In the genomic region with DNA sequence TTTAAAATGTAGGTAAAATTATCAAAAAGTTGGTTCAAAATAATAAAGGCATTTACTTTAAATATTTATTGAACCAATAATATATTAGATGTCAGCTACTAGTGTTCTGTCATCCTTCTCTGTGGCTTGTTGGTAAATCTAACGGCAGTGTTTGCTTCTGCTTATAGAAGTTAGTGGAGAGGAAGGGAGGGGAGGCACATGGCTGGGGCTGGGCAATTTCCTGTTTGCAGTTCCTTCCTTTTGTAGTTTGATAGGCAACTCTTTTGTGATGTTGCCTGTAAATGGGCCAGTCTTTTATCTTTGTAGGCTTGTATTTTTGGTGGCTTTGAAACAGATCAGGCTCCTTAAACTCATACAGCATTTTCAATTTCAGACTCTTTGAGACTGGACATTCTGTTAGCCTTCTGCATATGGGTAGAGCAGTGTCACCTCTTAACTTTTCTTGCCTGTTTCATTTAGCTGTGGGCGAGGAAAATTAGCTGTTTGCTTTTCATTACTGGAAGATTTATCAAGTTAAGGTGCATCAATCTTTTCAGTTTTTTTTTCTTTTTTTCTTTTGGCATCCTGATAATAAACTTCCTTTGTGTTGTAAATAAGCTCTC, we compare ENCODE assay signal across 9 cellular contexts. TPM values are rescaled to one million over a fixed set of nuclear protein-coding genes. Genes with fewer than 3 reads are reported as not detected.
DNase-seq lines count a peak whose midpoint lies in the region; ATAC-seq and TF ChIP-seq lines count a peak whose summit lies in the region.
"Had no signal": no experiment of that assay in that cellular context is flagged by ENCODE, and none has a peak within 500 bp of the region (broad histone marks: within the 10 kb centered on the region; RNA-seq: fewer than 3 reads in every experiment).

No MANE protein-coding gene starts in this region.

- peaks cover 85 to 94% (median 94%) of the 10 kb centered on the region in 3 donors for H3K4me1 Mint-ChIP-seq in CD8-positive, alpha-beta memory T cell
- peaks cover 59% of the 10 kb centered on the region for H3K4me1 Mint-ChIP-seq in activated naive CD8-positive, alpha-beta T cell treated with anti-CD3 and anti-CD28 coated beads, Interleukin-2, amount 10 ng/mL, durations not matched to agents 7 days and 5 days

- no peaks in the 10 kb centered on the region for H3K36me3 ChIP-seq in CD8-positive, alpha-beta memory T cell (ENCODE audit: insufficient read depth, low read length)
- no peaks in the 10 kb centered on the region for H3K36me3 ChIP-seq in RWPE2 (ENCODE audit: low read depth)
- peaks cover 22% of the 10 kb centered on the region for H3K36me3 ChIP-seq in mesodermal cell (ENCODE audit: control insufficient read depth, insufficient read depth, low read length)
- no peaks in the 10 kb centered on the region for H3K36me3 ChIP-seq in thymus (ENCODE audit: control insufficient read depth, insufficient read depth)

- no peaks in the 10 kb centered on the region for H3K27me3 ChIP-seq in CD8-positive, alpha-beta memory T cell (ENCODE audit: insufficient read depth, low read length, poor library complexity, severe bottlenecking)
- H3K27me3 ChIP-seq in RWPE2 (ENCODE audit: insufficient read depth, poor library complexity, severe bottlenecking) (no peaks in the 10 kb centered on the region), thymus (ENCODE audit: control insufficient read depth, insufficient read depth) (no peaks in the 10 kb centered on the region)
- H3K27me3 ChIP-seq: body of pancreas had no signal

- no peak for TF ChIP-seq CTCF in RWPE2 (IDR thresholded peaks at IDR 0.05; ENCODE audit: poor library complexity, severe bottlenecking)

- no peaks in the 10 kb centered on the region for H3K27me3 Mint-ChIP-seq in CD8-positive, alpha-beta memory T cell
- H3K27me3 Mint-ChIP-seq in activated naive CD8-positive, alpha-beta T cell treated with anti-CD3 and anti-CD28 coated beads, Interleukin-2, amount 10 ng/mL, durations not matched to agents 7 days and 5 days: no peaks in the 10 kb centered on the region

- ATAC-seq in RWPE2 (ENCODE audit: low read depth): peak; percentile 29; the same call in 1 of the 3 replicates
- ATAC-seq in activated naive CD8-positive, alpha-beta T cell treated with anti-CD3 and anti-CD28 coated beads, Interleukin-2, amount 10 ng/mL, durations not matched to agents 7 days and 5 days (ENCODE audit: low read depth): peak; percentile 90
- no peak for ATAC-seq in HG03460 (IDR thresholded peaks at IDR 0.05; ENCODE audit: unreplicated experiment)
- ATAC-seq: body of pancreas had no signal

- DNase-seq in CD8-positive, alpha-beta memory T cell: peak; percentile 39 to 82 (median 78)
- DNase-seq in HCEC 1CT (peak; percentile 8), RWPE2 (ENCODE audit: low spot score) (no peak), RKO (ENCODE audit: low spot score) (no peak)
- DNase-seq in activated naive CD8-positive, alpha-beta T cell treated with anti-CD3 and anti-CD28 coated beads, Interleukin-2, amount 10 ng/mL, durations not matched to agents 7 days and 5 days: no peak

- no peaks in the 10 kb centered on the region for H3K9me3 Mint-ChIP-seq in CD8-positive, alpha-beta memory T cell
- H3K9me3 Mint-ChIP-seq in activated naive CD8-positive, alpha-beta T cell treated with anti-CD3 and anti-CD28 coated beads, Interleukin-2, amount 10 ng/mL, durations not matched to agents 7 days and 5 days: peaks cover 2% of the 10 kb centered on the region

- peak overlapping the region; percentile 21 for H3K4me3 ChIP-seq in CD8-positive, alpha-beta memory T cell (ENCODE audit: low read length)
- H3K4me3 ChIP-seq in RWPE2 (ENCODE audit: severe bottlenecking) (no peak overlapping the region), mesodermal cell (ENCODE audit: extremely low read depth, insufficient read depth, low read length, poor library complexity, severe bottlenecking) (no peak overlapping the region), thymus (ENCODE audit: low read length) (no peak overlapping the region)
- H3K4me3 ChIP-seq: body of pancreas had no signal

- H3K4me3 Mint-ChIP-seq in CD8-positive, alpha-beta memory T cell: peak overlapping the region; percentile 67 to 86 (median 77)
- peak overlapping the region; percentile 59 for H3K4me3 Mint-ChIP-seq in activated naive CD8-positive, alpha-beta T cell treated with anti-CD3 and anti-CD28 coated beads, Interleukin-2, amount 10 ng/mL, durations not matched to agents 7 days and 5 days

- H3K27ac ChIP-seq in CD8-positive, alpha-beta memory T cell (ENCODE audit: low read depth, low read length): peak overlapping the region; percentile 13
- no peak overlapping the region for H3K27ac ChIP-seq in RWPE2 (ENCODE audit: poor library complexity, severe bottlenecking)
- peak overlapping the region; percentile 73 for H3K27ac ChIP-seq in mesodermal cell (ENCODE audit: low read depth, low read length, severe bottlenecking)
- H3K27ac ChIP-seq in thymus (ENCODE audit: low read depth): peak overlapping the region; percentile 85
- H3K27ac ChIP-seq: body of pancreas had no signal

- POLR2A ChIA-PET in CD8-positive, alpha-beta memory T cell (lab: Charles Lee): interaction anchor here (0.5 to 1.6 kb wide), 9 partner anchors 10 to 504 kb away, joined by 3 to 13 read pairs (median 3); a partner anchor contains a TSS
- POLR2A ChIA-PET in activated naive CD8-positive, alpha-beta T cell treated with anti-CD3 and anti-CD28 coated beads, Interleukin-2, amount 10 ng/mL, durations not matched to agents 7 days and 5 days (lab: Charles Lee): interaction anchor here (0.5 to 2.3 kb wide), 6 partner anchors 13 to 91 kb away, joined by 3 to 22 read pairs (median 4); a partner anchor contains a TSS

- H3K27ac Mint-ChIP-seq in CD8-positive, alpha-beta memory T cell: peak overlapping the region; percentile 77 to 98 (median 87)
- peak overlapping the region; percentile 91 for H3K27ac Mint-ChIP-seq in activated naive CD8-positive, alpha-beta T cell treated with anti-CD3 and anti-CD28 coated beads, Interleukin-2, amount 10 ng/mL, durations not matched to agents 7 days and 5 days

- 27% methylated on average over 1 of the region's 2 CpGs; no CpG with 5 or more reads in 1 of the 2 experiments for WGBS in mesodermal cell (ENCODE audit: insufficient coverage in 2 of 2), 2 experiments
- WGBS in thymus: 43% methylated on average over 2 of the region's 2 CpGs

- H3K36me3 Mint-ChIP-seq in CD8-positive, alpha-beta memory T cell: peaks cover 17 to 54% (median 28%) of the 10 kb centered on the region in 3 donors
- peaks cover 29% of the 10 kb centered on the region for H3K36me3 Mint-ChIP-seq in activated naive CD8-positive, alpha-beta T cell treated with anti-CD3 and anti-CD28 coated beads, Interleukin-2, amount 10 ng/mL, durations not matched to agents 7 days and 5 days

- CTCF ChIA-PET in CD8-positive, alpha-beta memory T cell (lab: Charles Lee): interaction anchor here (0.6 to 1.6 kb wide), 5 partner anchors 9 to 440 kb away, joined by 3 to 7 read pairs (median 3); no protein-coding TSS in a partner anchor

- H3K4me1 ChIP-seq in CD8-positive, alpha-beta memory T cell (ENCODE audit: insufficient read depth, low read length): peaks cover 98% of the 10 kb centered on the region
- H3K4me1 ChIP-seq in RWPE2 (ENCODE audit: insufficient read depth, poor library complexity, severe bottlenecking) (no peaks in the 10 kb centered on the region), mesodermal cell (ENCODE audit: control insufficient read depth, insufficient read depth, low read length, poor library complexity, severe bottlenecking) (peaks cover 11% of the 10 kb centered on the region), thymus (ENCODE audit: control insufficient read depth, insufficient read depth, low read length) (peaks cover 4% of the 10 kb centered on the region)
- H3K4me1 ChIP-seq: body of pancreas had no signal

- H3K9me3 ChIP-seq in CD8-positive, alpha-beta memory T cell (ENCODE audit: low read length): no peaks in the 10 kb centered on the region
- H3K9me3 ChIP-seq in RWPE2 (ENCODE audit: severe bottlenecking) (no peaks in the 10 kb centered on the region), mesodermal cell (ENCODE audit: control insufficient read depth, low read length) (no peaks in the 10 kb centered on the region), thymus (ENCODE audit: control insufficient read depth) (no peaks in the 10 kb centered on the region)
- H3K9me3 ChIP-seq: body of pancreas had no signal

RNA-seq across cellular contexts. Expression of a gene that starts 48.1 kb away (rescaled TPM):
- 10 to 100 TPM; 25.4 to 27.9 TPM for total RNA-seq in CD8-positive, alpha-beta memory T cell
- polyA plus RNA-seq in CD8-positive, alpha-beta memory T cell: 36.4 TPM
- 10 to 100 TPM; 39.9 to 44.9 TPM for total RNA-seq in activated naive CD8-positive, alpha-beta T cell treated with anti-CD3 and anti-CD28 coated beads, Interleukin-2, amount 10 ng/mL, durations not matched to agents 7 days and 5 days
- 7.7 TPM for polyA plus RNA-seq in mesodermal cell (2013, experiment 1 of 2)
- polyA plus RNA-seq in mesodermal cell (2013, experiment 2 of 2): 7.5 TPM
- 9.8 TPM for polyA plus RNA-seq in thymus

Comparison
In these comparisons a context has a peak if more than half of its experiments do, and no peak if none do; other contexts are left out.
1. DNase-seq: peak in CD8-positive, alpha-beta memory T cell (5 of 5) and HCEC 1CT (single experiment); none in RWPE2 (single experiment), activated naive CD8-positive, alpha-beta T cell treated with anti-CD3 and anti-CD28 coated beads, Interleukin-2, amount 10 ng/mL, durations not matched to agents 7 days and 5 days (single experiment) and RKO (single experiment).